In the genomic region with DNA sequence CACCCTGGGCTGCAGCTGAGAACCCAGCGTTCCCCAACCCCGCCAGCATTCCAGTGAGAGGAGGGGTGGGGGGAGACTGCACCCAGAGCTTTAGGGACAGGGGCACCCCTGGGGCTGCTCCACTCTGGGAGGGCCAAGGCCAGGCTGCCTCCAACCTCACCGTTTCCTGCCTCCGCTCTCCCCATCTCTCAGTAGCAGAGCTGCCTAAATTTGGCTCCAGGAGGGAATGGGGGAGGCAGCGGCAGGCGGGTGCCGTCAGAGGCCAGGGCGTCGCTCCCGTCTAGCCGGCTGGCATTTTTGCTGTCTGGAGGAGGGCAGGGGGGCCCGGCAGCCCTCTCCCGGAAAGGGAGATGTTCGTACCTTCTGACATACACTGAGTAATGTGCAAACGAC, we compare ENCODE assay signal across 9 cellular contexts. TPM values are rescaled to one million over a fixed set of nuclear protein-coding genes. Genes with fewer than 3 reads are reported as not detected.
DNase-seq lines count a peak whose midpoint lies in the region; ATAC-seq and TF ChIP-seq lines count a peak whose summit lies in the region.
"Had no signal": no experiment of that assay in that cellular context is flagged by ENCODE, and none has a peak within 500 bp of the region (broad histone marks: within the 10 kb centered on the region; RNA-seq: fewer than 3 reads in every experiment).

No MANE protein-coding gene starts in this region.

- H3K27me3 ChIP-seq in HUES6 (ENCODE audit: control insufficient read depth, insufficient read depth, low read length) = peaks cover 39% of the 10 kb centered on the region

- H3K36me3 ChIP-seq in HUES6 (ENCODE audit: control insufficient read depth, insufficient read depth, low read length) = no peaks in the 10 kb centered on the region

- no peak overlapping the region for H3K9ac ChIP-seq in HUES6 (ENCODE audit: low read length)

- no peak overlapping the region for H3K4me3 Mint-ChIP-seq in WTC11
- H3K4me3 Mint-ChIP-seq in progenitor cell of endocrine pancreas (ENCODE audit: low read depth) = peak overlapping the region; percentile 35

- peak; percentile 26 for DNase-seq in WTC11 (ENCODE audit: low spot score)
- DNase-seq in effector CD4-positive, alpha-beta T cell = peak; percentile 61
- no peak for DNase-seq in progenitor cell of endocrine pancreas (ENCODE audit: low spot score, unreplicated experiment)
- no peak for DNase-seq in NCI-H1436 treated with DMSO at 0.1 percent for 48 hours (lab: John Stamatoyannopoulos, UW)
- DNase-seq in DMS53 (lab: John Stamatoyannopoulos, UW) = no peak

- H3K27ac ChIP-seq in HUES6 (ENCODE audit: low read depth, low read length) = no peak overlapping the region

- peak overlapping the region; percentile 30; the same call in 1 of the 2 replicates for H3K4me3 ChIP-seq in HUES6 (ENCODE audit: low read depth, low read length)

- H3K9me3 ChIP-seq in HUES6 (ENCODE audit: control insufficient read depth, insufficient read depth, low read depth, low read length) = no peaks in the 10 kb centered on the region

- H3K4me1 Mint-ChIP-seq in WTC11 = peaks cover 47% of the 10 kb centered on the region
- peaks cover 29% of the 10 kb centered on the region for H3K4me1 Mint-ChIP-seq in progenitor cell of endocrine pancreas (ENCODE audit: low read depth)

- TF ChIP-seq CTCF in WTC11 (IDR thresholded peaks at IDR 0.05) (no peak), progenitor cell of endocrine pancreas (IDR thresholded peaks at IDR 0.05; ENCODE audit: unreplicated experiment) (no peak)

- H3K27ac Mint-ChIP-seq in WTC11 (no peak overlapping the region), progenitor cell of endocrine pancreas (no peak overlapping the region)

- CTCF ChIA-PET in WTC11 (lab: Charles Lee) = interaction anchor here (0.8 to 1.9 kb wide), 5 partner anchors 16 to 466 kb away, joined by 3 to 9 read pairs (median 4); no protein-coding TSS in a partner anchor

- H3K36me3 Mint-ChIP-seq in WTC11 = no peaks in the 10 kb centered on the region
- H3K36me3 Mint-ChIP-seq in progenitor cell of endocrine pancreas (ENCODE audit: insufficient read depth) = no peaks in the 10 kb centered on the region

- ATAC-seq in WTC11 = 0 out of 2 replicates have a peak, but pooled peaks have one; percentile 3
- no peak for ATAC-seq in GM21786 (IDR thresholded peaks at IDR 0.05; ENCODE audit: unreplicated experiment)
- no peak for ATAC-seq in GM19023 (IDR thresholded peaks at IDR 0.05; ENCODE audit: unreplicated experiment)
- ATAC-seq: Panc1 had no signal

- H3K9me3 Mint-ChIP-seq in WTC11 (no peaks in the 10 kb centered on the region), progenitor cell of endocrine pancreas (ENCODE audit: low read depth) (no peaks in the 10 kb centered on the region)

- H3K4me1 ChIP-seq in HUES6 (ENCODE audit: control insufficient read depth, insufficient read depth, low read length) = peaks cover 49% of the 10 kb centered on the region

- H3K27me3 Mint-ChIP-seq in WTC11 (ENCODE audit: low read depth) = peaks cover 25% of the 10 kb centered on the region
- H3K27me3 Mint-ChIP-seq in progenitor cell of endocrine pancreas = peaks cover 27% of the 10 kb centered on the region

- POLR2A ChIA-PET in WTC11 (lab: Charles Lee) = no interaction called here

TF ChIP-seq in WTC11, 78 proteins besides CTCF, POLR2A, EP300 and RAD21:
- 0 out of 2 replicates have a peak, but pooled peaks have one; percentile 19 for TF ChIP-seq ZNF423 (CRISPR knock-in tag; IDR thresholded peaks at IDR 0.05)
- TF ChIP-seq ZNF219 (CRISPR knock-in tag; IDR thresholded peaks at IDR 0.05; ENCODE audit: borderline replicate concordance) = no peak
TF ChIP-seq in WTC11: peak in this region for 1.

RNA-seq across cellular contexts. Expression of a gene that starts 46.6 kb away (rescaled TPM):
- total RNA-seq in WTC11 (2021) = 24.0 to 29.0 TPM (median 25.6 TPM) in 3 replicates
- 89.7 and 90.4 TPM in 2 replicates for total RNA-seq in progenitor cell of endocrine pancreas

Comparison
In these comparisons a context has a peak if more than half of its experiments do, and no peak if none do; other contexts are left out.
1. DNase-seq: peak in WTC11 (single experiment) and effector CD4-positive, alpha-beta T cell (single experiment); none in progenitor cell of endocrine pancreas (single experiment), NCI-H1436 treated with DMSO at 0.1 percent for 48 hours (single experiment) and DMS53 (single experiment).